1 cellular context compared by ENCODE assay signal in the genomic region with DNA sequence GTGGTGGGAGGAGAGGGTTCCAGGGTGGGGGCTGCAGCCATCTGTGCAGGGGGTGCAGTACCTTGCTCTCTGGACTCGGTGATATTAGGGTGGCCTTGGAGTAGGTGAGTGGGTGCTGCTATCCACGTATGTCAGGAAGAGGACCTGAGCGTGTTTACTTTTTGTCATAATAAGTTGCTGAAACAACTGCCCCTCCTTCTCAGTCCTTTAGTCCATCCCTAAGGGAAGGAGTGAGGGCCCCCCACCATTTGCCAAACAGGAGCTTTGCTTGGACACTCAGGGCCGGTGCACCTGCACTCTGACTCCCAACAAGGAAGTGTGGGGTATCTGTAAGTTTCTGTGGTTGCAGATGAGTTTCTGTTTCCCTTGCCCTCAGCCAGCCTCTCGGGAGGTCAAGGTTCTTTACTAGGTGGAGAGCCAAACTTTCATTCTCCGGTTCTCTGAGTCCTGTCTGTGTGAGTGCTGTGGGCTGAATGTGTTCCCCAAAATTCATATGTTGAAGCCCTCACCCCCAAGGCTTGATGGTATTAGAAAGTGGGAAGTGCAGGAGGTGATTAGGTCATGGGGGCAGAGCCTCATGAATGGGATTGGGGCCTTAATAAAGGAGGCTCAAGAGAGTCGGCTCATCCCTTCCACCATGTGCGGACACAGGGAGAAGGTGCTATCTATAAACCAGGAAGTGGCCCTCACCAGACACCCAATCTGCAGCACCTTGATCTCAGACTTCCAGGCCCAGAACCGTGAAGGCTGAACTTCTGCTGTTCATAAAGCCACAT.
TF ChIP-seq lines count a peak whose summit lies in the region.

No MANE protein-coding gene starts in this region.

TF ChIP-seq in HepG2, 621 proteins besides CTCF, POLR2A, EP300 and RAD21 (continued from another document and continues in another):
- TF ChIP-seq ZNF281 (CRISPR knock-in tag; IDR thresholded peaks at IDR 0.05; ENCODE audit: borderline replicate concordance) (no peak), CREM (IDR thresholded peaks at IDR 0.05) (peak; percentile 42; the same call in 1 of the 2 replicates), CREM (CRISPR knock-in tag; IDR thresholded peaks at IDR 0.05) (no peak), ZNF251 (CRISPR knock-in tag; IDR thresholded peaks at IDR 0.05) (no peak), DNMT1 (CRISPR knock-in tag; IDR thresholded peaks at IDR 0.05) (0 out of 2 replicates have a peak, but pooled peaks have one; percentile 37), ZNF441 (CRISPR knock-in tag; IDR thresholded peaks at IDR 0.05; ENCODE audit: borderline replicate concordance) (peak; percentile 37; the same call in 1 of the 2 replicates), NCOR1 (IDR thresholded peaks at IDR 0.05; ENCODE audit: borderline replicate concordance, low read length) (no peak), ZNF253 (CRISPR knock-in tag; IDR thresholded peaks at IDR 0.05; ENCODE audit: borderline replicate concordance) (no peak), MYC (CRISPR knock-in tag; IDR thresholded peaks at IDR 0.05; ENCODE audit: borderline replicate concordance) (peak; percentile 17; the same call in 1 of the 2 replicates), CBX5 (CRISPR knock-in tag; IDR thresholded peaks at IDR 0.05; ENCODE audit: borderline replicate concordance) (no peak), CAMTA2 (CRISPR knock-in tag; IDR thresholded peaks at IDR 0.05; ENCODE audit: borderline replicate concordance) (0 out of 2 replicates have a peak, but pooled peaks have one; percentile 34), ZNF160 (CRISPR knock-in tag; IDR thresholded peaks at IDR 0.05) (0 out of 2 replicates have a peak, but pooled peaks have one; percentile 61), FOXA1 (IDR thresholded peaks at IDR 0.05) (no peak), FOXA1 (CRISPR knock-in tag; IDR thresholded peaks at IDR 0.05) (peak; percentile 73), NR0B2 (CRISPR knock-in tag; IDR thresholded peaks at IDR 0.05) (no peak), ZNF343 (CRISPR knock-in tag; IDR thresholded peaks at IDR 0.05) (0 out of 2 replicates have a peak, but pooled peaks have one; percentile 35), MED1 (CRISPR knock-in tag; IDR thresholded peaks at IDR 0.05) (peak; percentile 71), HNRNPK (IDR thresholded peaks at IDR 0.05; ENCODE audit: low read depth, low read length, poor library complexity, severe bottlenecking) (no peak), NFE2L1 (CRISPR knock-in tag; IDR thresholded peaks at IDR 0.05; ENCODE audit: borderline replicate concordance) (no peak), ELF1 (CRISPR knock-in tag; IDR thresholded peaks at IDR 0.05) (0 out of 2 replicates have a peak, but pooled peaks have one; percentile 23), CREB1 (IDR thresholded peaks at IDR 0.05) (no peak), CREB1 (CRISPR knock-in tag; IDR thresholded peaks at IDR 0.05) (peak; percentile 45; the same call in 1 of the 2 replicates), ZNF33B (CRISPR knock-in tag; IDR thresholded peaks at IDR 0.05) (peak; percentile 69; the same call in 1 of the 2 replicates), MEIS1 (CRISPR knock-in tag; IDR thresholded peaks at IDR 0.05; ENCODE audit: borderline replicate concordance) (peak; percentile 83; the same call in 1 of the 2 replicates), ZNF292 (CRISPR knock-in tag; IDR thresholded peaks at IDR 0.05; ENCODE audit: borderline replicate concordance, low read depth) (peak; percentile 84), FOXA3 (CRISPR knock-in tag; IDR thresholded peaks at IDR 0.05) (peak; percentile 74), ADNP (CRISPR knock-in tag; IDR thresholded peaks at IDR 0.05) (no peak), BCL3 (CRISPR knock-in tag; IDR thresholded peaks at IDR 0.05) (0 out of 2 replicates have a peak, but pooled peaks have one; percentile 36), ZNF609 (CRISPR knock-in tag; IDR thresholded peaks at IDR 0.05; ENCODE audit: borderline replicate concordance) (peak; percentile 38; the same call in 1 of the 2 replicates)
- TF ChIP-seq, protein P1, sequence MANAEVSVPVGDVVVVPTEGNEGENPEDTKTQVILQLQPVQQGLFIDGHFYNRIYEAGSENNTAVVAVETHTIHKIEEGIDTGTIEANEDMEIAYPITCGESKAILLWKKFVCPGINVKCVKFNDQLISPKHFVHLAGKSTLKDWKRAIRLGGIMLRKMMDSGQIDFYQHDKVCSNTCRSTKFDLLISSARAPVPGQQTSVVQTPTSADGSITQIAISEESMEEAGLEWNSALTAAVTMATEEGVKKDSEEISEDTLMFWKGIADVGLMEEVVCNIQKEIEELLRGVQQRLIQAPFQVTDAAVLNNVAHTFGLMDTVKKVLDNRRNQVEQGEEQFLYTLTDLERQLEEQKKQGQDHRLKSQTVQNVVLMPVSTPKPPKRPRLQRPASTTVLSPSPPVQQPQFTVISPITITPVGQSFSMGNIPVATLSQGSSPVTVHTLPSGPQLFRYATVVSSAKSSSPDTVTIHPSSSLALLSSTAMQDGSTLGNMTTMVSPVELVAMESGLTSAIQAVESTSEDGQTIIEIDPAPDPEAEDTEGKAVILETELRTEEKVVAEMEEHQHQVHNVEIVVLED (CRISPR knock-in tag; IDR thresholded peaks at IDR 0.05; ENCODE audit: borderline replicate concordance): 0 out of 2 replicates have a peak, but pooled peaks have one; percentile 28
- TF ChIP-seq, protein P2, sequence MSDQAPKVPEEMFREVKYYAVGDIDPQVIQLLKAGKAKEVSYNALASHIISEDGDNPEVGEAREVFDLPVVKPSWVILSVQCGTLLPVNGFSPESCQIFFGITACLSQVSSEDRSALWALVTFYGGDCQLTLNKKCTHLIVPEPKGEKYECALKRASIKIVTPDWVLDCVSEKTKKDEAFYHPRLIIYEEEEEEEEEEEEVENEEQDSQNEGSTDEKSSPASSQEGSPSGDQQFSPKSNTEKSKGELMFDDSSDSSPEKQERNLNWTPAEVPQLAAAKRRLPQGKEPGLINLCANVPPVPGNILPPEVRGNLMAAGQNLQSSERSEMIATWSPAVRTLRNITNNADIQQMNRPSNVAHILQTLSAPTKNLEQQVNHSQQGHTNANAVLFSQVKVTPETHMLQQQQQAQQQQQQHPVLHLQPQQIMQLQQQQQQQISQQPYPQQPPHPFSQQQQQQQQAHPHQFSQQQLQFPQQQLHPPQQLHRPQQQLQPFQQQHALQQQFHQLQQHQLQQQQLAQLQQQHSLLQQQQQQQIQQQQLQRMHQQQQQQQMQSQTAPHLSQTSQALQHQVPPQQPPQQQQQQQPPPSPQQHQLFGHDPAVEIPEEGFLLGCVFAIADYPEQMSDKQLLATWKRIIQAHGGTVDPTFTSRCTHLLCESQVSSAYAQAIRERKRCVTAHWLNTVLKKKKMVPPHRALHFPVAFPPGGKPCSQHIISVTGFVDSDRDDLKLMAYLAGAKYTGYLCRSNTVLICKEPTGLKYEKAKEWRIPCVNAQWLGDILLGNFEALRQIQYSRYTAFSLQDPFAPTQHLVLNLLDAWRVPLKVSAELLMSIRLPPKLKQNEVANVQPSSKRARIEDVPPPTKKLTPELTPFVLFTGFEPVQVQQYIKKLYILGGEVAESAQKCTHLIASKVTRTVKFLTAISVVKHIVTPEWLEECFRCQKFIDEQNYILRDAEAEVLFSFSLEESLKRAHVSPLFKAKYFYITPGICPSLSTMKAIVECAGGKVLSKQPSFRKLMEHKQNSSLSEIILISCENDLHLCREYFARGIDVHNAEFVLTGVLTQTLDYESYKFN (CRISPR knock-in tag; conservative IDR thresholded peaks at IDR 0.05): peak; percentile 81
- TF ChIP-seq, protein P3, sequence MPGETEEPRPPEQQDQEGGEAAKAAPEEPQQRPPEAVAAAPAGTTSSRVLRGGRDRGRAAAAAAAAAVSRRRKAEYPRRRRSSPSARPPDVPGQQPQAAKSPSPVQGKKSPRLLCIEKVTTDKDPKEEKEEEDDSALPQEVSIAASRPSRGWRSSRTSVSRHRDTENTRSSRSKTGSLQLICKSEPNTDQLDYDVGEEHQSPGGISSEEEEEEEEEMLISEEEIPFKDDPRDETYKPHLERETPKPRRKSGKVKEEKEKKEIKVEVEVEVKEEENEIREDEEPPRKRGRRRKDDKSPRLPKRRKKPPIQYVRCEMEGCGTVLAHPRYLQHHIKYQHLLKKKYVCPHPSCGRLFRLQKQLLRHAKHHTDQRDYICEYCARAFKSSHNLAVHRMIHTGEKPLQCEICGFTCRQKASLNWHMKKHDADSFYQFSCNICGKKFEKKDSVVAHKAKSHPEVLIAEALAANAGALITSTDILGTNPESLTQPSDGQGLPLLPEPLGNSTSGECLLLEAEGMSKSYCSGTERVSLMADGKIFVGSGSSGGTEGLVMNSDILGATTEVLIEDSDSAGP (CRISPR knock-in tag; IDR thresholded peaks at IDR 0.05; ENCODE audit: borderline replicate concordance): peak; percentile 59; the same call in 1 of the 2 replicates
- TF ChIP-seq, protein P4, sequence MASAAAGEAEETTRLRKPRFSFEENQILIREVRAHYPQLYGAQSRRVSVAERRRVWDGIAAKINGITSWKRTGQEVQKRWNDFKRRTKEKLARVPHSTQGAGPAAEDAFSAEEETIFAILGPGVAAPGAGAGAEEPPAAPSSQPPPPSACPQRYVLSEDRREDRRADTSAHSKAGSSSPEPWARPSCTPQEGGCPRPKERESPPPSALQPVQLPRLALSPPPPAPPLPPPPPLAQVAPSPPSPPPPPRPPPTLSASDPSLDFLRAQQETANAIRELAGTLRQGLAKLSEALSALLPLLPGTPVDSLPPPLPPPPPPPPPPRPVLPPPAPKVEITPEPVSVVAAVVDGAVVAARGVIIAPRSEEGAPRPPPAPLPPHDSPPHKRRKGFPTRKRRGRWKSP (CRISPR knock-in tag; IDR thresholded peaks at IDR 0.05): 0 out of 2 replicates have a peak, but pooled peaks have one; percentile 30
- TF ChIP-seq, protein P5, sequence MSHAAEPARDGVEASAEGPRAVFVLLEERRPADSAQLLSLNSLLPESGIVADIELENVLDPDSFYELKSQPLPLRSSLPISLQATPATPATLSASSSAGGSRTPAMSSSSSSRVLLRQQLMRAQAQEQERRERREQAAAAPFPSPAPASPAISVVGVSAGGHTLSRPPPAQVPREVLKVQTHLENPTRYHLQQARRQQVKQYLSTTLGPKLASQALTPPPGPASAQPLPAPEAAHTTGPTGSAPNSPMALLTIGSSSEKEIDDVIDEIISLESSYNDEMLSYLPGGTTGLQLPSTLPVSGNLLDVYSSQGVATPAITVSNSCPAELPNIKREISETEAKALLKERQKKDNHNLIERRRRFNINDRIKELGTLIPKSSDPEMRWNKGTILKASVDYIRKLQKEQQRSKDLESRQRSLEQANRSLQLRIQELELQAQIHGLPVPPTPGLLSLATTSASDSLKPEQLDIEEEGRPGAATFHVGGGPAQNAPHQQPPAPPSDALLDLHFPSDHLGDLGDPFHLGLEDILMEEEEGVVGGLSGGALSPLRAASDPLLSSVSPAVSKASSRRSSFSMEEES (CRISPR knock-in tag; IDR thresholded peaks at IDR 0.05): no peak
